In genomic region chr19:30558793-30559192, GRCh38 we compare ENCODE assay signal across 20 cellular contexts.
"Had no signal": no experiment of that assay in that cellular context is flagged by ENCODE, and none has a peak within 500 bp of the region (broad histone marks: within the 10 kb centered on the region; RNA-seq: fewer than 3 reads in every experiment).

No MANE protein-coding gene starts in this region.

- H3K27ac ChIP-seq: ascending aorta, esophagus muscularis mucosa, hepatocyte, right atrium auricular region, suprapubic skin, upper lobe of left lung had no signal

- H3K9me3 ChIP-seq: ascending aorta, esophagus muscularis mucosa, right atrium auricular region, suprapubic skin, upper lobe of left lung had no signal

- H3K4me1 ChIP-seq: ascending aorta, right atrium auricular region, suprapubic skin, upper lobe of left lung had no signal

- ATAC-seq: activated CD4-positive, CD25-positive, alpha-beta regulatory T cell treated with anti-CD3 and anti-CD28 coated beads, Interleukin-2, amount 50 U/mL, for 24 hours; activated naive CD8-positive, alpha-beta T cell treated with anti-CD3 and anti-CD28 coated beads, Interleukin-2, amount 50 U/mL, for 24 hours; left ventricle myocardium superior; natural killer cell treated with Interleukin-12 subunit alpha and Interleukin-12 subunit beta and Interleukin-15 and Interleukin-18, amount 100 ng/mL, for 72 hours; T-cell had no signal

- H3K36me3 ChIP-seq: ascending aorta, esophagus muscularis mucosa, right atrium auricular region, suprapubic skin, upper lobe of left lung had no signal

- H3K27me3 ChIP-seq: ascending aorta, right atrium auricular region, upper lobe of left lung had no signal

- DNase-seq: activated CD4-positive, alpha-beta T cell treated with anti-CD3 and anti-CD28 coated beads, Interleukin-2, amount 50 U/mL, for 4 hours; activated naive CD4-positive, alpha-beta T cell treated with anti-CD3 and anti-CD28 coated beads for 36 hours; activated naive CD8-positive, alpha-beta T cell treated with anti-CD3 and anti-CD28 coated beads, Interleukin-2, amount 50 U/mL, for 24 hours; activated T-cell treated with anti-CD3 and anti-CD28 coated beads for 4 hours; kidney; left ventricle myocardium superior; mesenchymal stem cell; nucleus accumbens; stimulated activated CD4-positive, alpha-beta T cell treated with anti-CD3 and anti-CD28 coated beads, Interleukin-4, amount 100 ng/mL, for 24 hours; stimulated activated naive CD4-positive, alpha-beta T cell; T-cell; T-helper 9 cell; upper lobe of left lung had no signal

- H3K4me3 ChIP-seq: ascending aorta, esophagus muscularis mucosa, hepatocyte, right atrium auricular region, suprapubic skin, upper lobe of left lung had no signal
